ENCODE assay signal across 19 cellular contexts in the genomic region with DNA sequence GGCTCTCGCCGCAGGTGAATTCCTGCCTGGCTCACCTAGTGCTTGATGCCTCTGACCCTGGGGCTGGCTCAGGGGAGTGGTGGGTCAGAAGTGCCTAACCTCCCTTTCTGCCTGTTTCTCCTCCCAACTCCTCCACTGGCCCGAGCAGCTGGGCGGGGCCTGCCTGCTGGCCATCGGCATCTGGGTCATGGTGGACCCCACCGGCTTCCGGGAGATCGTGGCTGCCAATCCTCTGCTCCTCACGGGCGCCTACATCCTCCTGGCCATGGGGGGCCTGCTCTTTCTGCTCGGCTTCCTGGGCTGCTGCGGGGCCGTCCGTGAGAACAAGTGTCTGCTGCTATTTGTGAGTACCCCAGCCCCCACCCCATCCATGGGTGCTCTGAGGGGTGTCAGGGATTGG. TPM values are rescaled to one million over a fixed set of nuclear protein-coding genes. Genes with fewer than 3 reads are reported as not detected.
A peak's percentile ranks its signal among the peaks of the same experiment; 100 is the strongest.
DNase-seq lines count a peak whose midpoint lies in the region; ATAC-seq, FAIRE-seq and TF ChIP-seq lines count a peak whose summit lies in the region.
"Had no signal": no experiment of that assay in that cellular context is flagged by ENCODE, and none has a peak within 500 bp of the region (broad histone marks: within the 10 kb centered on the region; RNA-seq: fewer than 3 reads in every experiment).

No MANE protein-coding gene starts in this region.

- POLR2A ChIA-PET in H1 (lab: Charles Lee; ENCODE audit: partially characterized antibody) = no interaction called here

- H2BK15ac ChIP-seq in H1 (ENCODE audit: low read length) = peak overlapping the region; percentile 50; the same call in 1 of the 2 replicates

- no peak overlapping the region for H3K27ac ChIP-seq in BLaER1
- H3K27ac ChIP-seq in BLaER1 treated with 17β-estradiol and CSF1 and Interleukin-3, amounts not matched to agents 10 nM and 100 nM = no peak overlapping the region
- H3K27ac ChIP-seq in H1 (ENCODE audit: low read depth, low read length) = no peak overlapping the region
- no peak overlapping the region for H3K27ac ChIP-seq in psoas muscle

- H3K79me2 ChIP-seq in H1 (ENCODE audit: control insufficient read depth in 1 of 2, insufficient read depth in 2 of 2, low read length in 2 of 2) = 0 out of 4 replicates have a peak, but pooled peaks cover 0 to 3% of the 10 kb centered on the region in 2 experiments

- DNase-seq in H1 (ENCODE audit: low read depth in 1 of 2, low spot score in 2 of 2) (no peak), OCI-M1 (lab: John Stamatoyannopoulos, UW) (no peak), psoas muscle (no peak), NCI-H1694 treated with DMSO at 0.1 percent for 48 hours (lab: John Stamatoyannopoulos, UW) (no peak)
- DNase-seq: C1 segment of cervical spinal cord; Calu3; CD4-positive, alpha-beta memory T cell; COR-L47; DMS53; DMS79 treated with DMSO at 0.1 percent for 48 hours; GF-D8; HFFc6 had no signal

- no peak for ATAC-seq in psoas muscle
- ATAC-seq: GM23338 had no signal

- H4K20me1 ChIP-seq in BLaER1 (no peaks in the 10 kb centered on the region), H1 (replicated peaks in 1 of 2; ENCODE audit: control insufficient read depth in 1 of 2, insufficient read depth in 2 of 2, low read length in 2 of 2) (peaks cover 0 to 3% of the 10 kb centered on the region in 2 experiments)
- peaks cover 0 to 18% (median under 1%) of the 10 kb centered on the region in 11 experiments; a peak in 6 of 22 replicates for H4K20me1 ChIP-seq in BLaER1 treated with 17β-estradiol and CSF1 and Interleukin-3, amounts not matched to agents 10 nM and 100 nM

- H3K9ac ChIP-seq in BLaER1 (no peak overlapping the region), H1 (replicated peaks in 1 of 4; ENCODE audit: extremely low read depth in 1 of 4, low read depth in 3 of 4, low read length in 3 of 4) (no peak overlapping the region)
- H3K9ac ChIP-seq in BLaER1 treated with 17β-estradiol and CSF1 and Interleukin-3, amounts not matched to agents 10 nM and 100 nM = no peak overlapping the region

- no peak overlapping the region for H3K56ac ChIP-seq in H1 (replicated peaks; ENCODE audit: insufficient read length, low read depth, low read length)

- H3K27me3 ChIP-seq in BLaER1 (no peaks in the 10 kb centered on the region), H1 (replicated peaks in 1 of 4; ENCODE audit: control insufficient read depth in 3 of 4, extremely low read depth in 1 of 4, insufficient read depth in 3 of 4, low read length in 3 of 4) (no peaks in the 10 kb centered on the region; a peak in 2 of 7 replicates), psoas muscle (ENCODE audit: insufficient read depth in 3 of 3, low read length in 2 of 3) (peaks cover 0 to 3% (median 0%) of the 10 kb centered on the region in 3 donors)
- peaks cover 0 to 13% (median 0%) of the 10 kb centered on the region in 11 experiments; a peak in 4 of 22 replicates for H3K27me3 ChIP-seq in BLaER1 treated with 17β-estradiol and CSF1 and Interleukin-3, amounts not matched to agents 10 nM and 100 nM

- intact Hi-C loops in psoas muscle (cut with DNase I) = loop anchor here in 1 of 2 donors (5.0 kb wide), 1 partner anchor 182 kb away; the partner anchor contains the start of gene TSPAN18

- TF ChIP-seq EP300 in H1 (IDR thresholded peaks at IDR 0.05; ENCODE audit: borderline replicate concordance in 1 of 2, low read depth in 2 of 2, low read length in 2 of 2) = no peak

- H3K36me3 ChIP-seq in BLaER1 (no peaks in the 10 kb centered on the region), H1 (ENCODE audit: control insufficient read depth in 2 of 4, insufficient read depth in 4 of 4, low read length in 3 of 4) (no peaks in the 10 kb centered on the region; a peak in 1 of 8 replicates), psoas muscle (ENCODE audit: insufficient read depth in 1 of 2, low read depth in 1 of 2) (no peaks in the 10 kb centered on the region)
- no peaks in the 10 kb centered on the region for H3K36me3 ChIP-seq in BLaER1 treated with 17β-estradiol and CSF1 and Interleukin-3, amounts not matched to agents 10 nM and 100 nM
- H3K36me3 ChIP-seq: HAP-1 had no signal

- no peak overlapping the region for H3K18ac ChIP-seq in H1 (ENCODE audit: extremely low read depth, low read length)

- no peaks in the 10 kb centered on the region for H3K9me3 ChIP-seq in BLaER1
- H3K9me3 ChIP-seq in BLaER1 treated with 17β-estradiol and CSF1 and Interleukin-3, amounts not matched to agents 10 nM and 100 nM (replicated peaks in 1 of 11) = no peaks in the 10 kb centered on the region
- no peaks in the 10 kb centered on the region for H3K9me3 ChIP-seq in H1 (ENCODE audit: insufficient read depth in 2 of 2, low read depth in 1 of 2, low read length in 1 of 2)
- no peaks in the 10 kb centered on the region for H3K9me3 ChIP-seq in psoas muscle
- H3K9me3 ChIP-seq: HAP-1 had no signal

- H4K8ac ChIP-seq in H1 (ENCODE audit: extremely low read depth, insufficient read depth, low read length) = 0 out of 2 replicates have a peak overlapping the region, but pooled peaks have one; percentile 28

- no peak overlapping the region for H4K91ac ChIP-seq in H1 (replicated peaks; ENCODE audit: insufficient read length, low read length)

- H2BK120ac ChIP-seq in H1 (replicated peaks; ENCODE audit: low read depth, low read length) = no peak overlapping the region

- H3K4me2 ChIP-seq in BLaER1 = peak overlapping the region; percentile 73; the same call in 1 of the 2 replicates
- H3K4me2 ChIP-seq in BLaER1 treated with 17β-estradiol and CSF1 and Interleukin-3, amounts not matched to agents 10 nM and 100 nM = peak overlapping the region in 6 of 11 experiments; percentile 67 to 83 (median 72); a peak in 10 of 22 replicates
- no peak overlapping the region for H3K4me2 ChIP-seq in H1 (ENCODE audit: insufficient read depth in 1 of 2, low read depth in 2 of 2, low read length in 2 of 2)
- H3K4me2 ChIP-seq: GM23338 had no signal

- no peak overlapping the region for H4K5ac ChIP-seq in H1 (ENCODE audit: insufficient read length, low read depth, low read length)

- TF ChIP-seq CTCF in H1 (IDR thresholded peaks at IDR 0.05; ENCODE audit: control extremely low read depth in 1 of 3, insufficient read depth in 1 of 3, low read depth in 1 of 3, low read length in 3 of 3) (no peak), psoas muscle (IDR thresholded peaks at IDR 0.05) (no peak)

- H2AFZ ChIP-seq in H1 (ENCODE audit: low read length) = no peak overlapping the region
- H2AFZ ChIP-seq: GM23338 had no signal

- H2BK20ac ChIP-seq in H1 (ENCODE audit: low read length) = no peak overlapping the region

- H3K4ac ChIP-seq in H1 (replicated peaks; ENCODE audit: insufficient read length, low read depth, low read length) = no peak overlapping the region

- H2BK12ac ChIP-seq in H1 (ENCODE audit: low read depth, low read length) = no peak overlapping the region

- H3K23ac ChIP-seq in H1 (ENCODE audit: insufficient read length) = no peak overlapping the region

- H2AK5ac ChIP-seq in H1 (ENCODE audit: low read depth, low read length) = no peak overlapping the region

- no peak for FAIRE-seq in H1 (lab: Jason Lieb, UNC)
- FAIRE-seq: GM12891, GM18507, H54 had no signal

- CTCF ChIA-PET in H1 (lab: Charles Lee; ENCODE audit: partially characterized antibody) = interaction anchor here (0.8 to 2.7 kb wide), 10 partner anchors 15 to 376 kb away, joined by 3 to 57 read pairs (median 4); no protein-coding TSS in a partner anchor

- H3K23me2 ChIP-seq in H1 (ENCODE audit: low read depth, low read length) = no peaks in the 10 kb centered on the region

- H3K4me1 ChIP-seq in BLaER1 (peaks cover 76% of the 10 kb centered on the region), H1 (replicated peaks in 1 of 4; ENCODE audit: control insufficient read depth in 3 of 4, insufficient read depth in 4 of 4, low read length in 3 of 4) (peaks cover 4 to 38% (median 14%) of the 10 kb centered on the region in 4 experiments), psoas muscle (no peaks in the 10 kb centered on the region)
- peaks cover 26 to 82% (median 65%) of the 10 kb centered on the region in 10 experiments for H3K4me1 ChIP-seq in BLaER1 treated with 17β-estradiol and CSF1 and Interleukin-3, amounts not matched to agents 10 nM and 100 nM
- H3K4me1 ChIP-seq: HAP-1 had no signal

- TF ChIP-seq POLR2A in H1 (IDR thresholded peaks at IDR 0.05; ENCODE audit: control extremely low read depth in 1 of 2, low read depth in 2 of 2, low read length in 2 of 2) = no peak

- no peak overlapping the region for H2BK5ac ChIP-seq in H1 (ENCODE audit: low read depth, low read length)

- H3K79me1 ChIP-seq in H1 (ENCODE audit: low read depth, low read length) = no peaks in the 10 kb centered on the region

- WGBS in H1 (ENCODE audit: extremely low coverage in 1 of 2, insufficient coverage in 1 of 2, insufficient read length in 1 of 2, insufficient replicate concordance in 2 of 2, low coverage in 1 of 2, low lambda C conversion rate in 2 of 2, missing lambda C conversion rate in 1 of 2), 2 experiments = 88% methylated on average over 14 of the region's 14 CpGs; no CpG with 5 or more reads in 1 of the 2 experiments
- 86 to 91% (median 89%) methylated on average over 14 of the region's 14 CpGs for WGBS in psoas muscle, 3 donors

- TF ChIP-seq RAD21 in H1 (IDR thresholded peaks at IDR 0.05 in 1 of 2, conservative IDR thresholded peaks at IDR 0.05 in 1 of 2; ENCODE audit: low read depth in 2 of 2, low read length in 2 of 2) = no peak

- H3K4me3 ChIP-seq in BLaER1 (no peak overlapping the region), H1 (ENCODE audit: extremely low read depth in 1 of 4, insufficient read depth in 2 of 4, low read depth in 3 of 4, low read length in 4 of 4) (no peak overlapping the region), psoas muscle (no peak overlapping the region)
- H3K4me3 ChIP-seq in BLaER1 treated with 17β-estradiol and CSF1 and Interleukin-3, amounts not matched to agents 10 nM and 100 nM = no peak overlapping the region
- H3K4me3 ChIP-seq: GM23338, HAP-1 had no signal

- H3K14ac ChIP-seq in H1 (ENCODE audit: insufficient read length) = no peak overlapping the region

TF ChIP-seq in H1, 55 proteins besides CTCF, POLR2A, EP300 and RAD21 (continues in another document):
- TF ChIP-seq, protein P1, sequence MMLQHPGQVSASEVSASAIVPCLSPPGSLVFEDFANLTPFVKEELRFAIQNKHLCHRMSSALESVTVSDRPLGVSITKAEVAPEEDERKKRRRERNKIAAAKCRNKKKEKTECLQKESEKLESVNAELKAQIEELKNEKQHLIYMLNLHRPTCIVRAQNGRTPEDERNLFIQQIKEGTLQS (IDR thresholded peaks at IDR 0.05; ENCODE audit: insufficient read depth, low read depth, low read length) = no peak

RNA-seq across cellular contexts. Expression of gene TP53I11, which starts 41.1 kb away (rescaled TPM):
- total RNA-seq in H1 (2021; fragmentation: NEBNext Ultra II Directional; extraction: Animal tissue kit (Norgen Biotek cat#: 25700)) = 46.3 and 53.7 TPM in 2 replicates
- 34.0 and 47.5 TPM in 2 replicates for polyA plus RNA-seq in H1 (2011; rRNA removed)
- 25.8 TPM for polyA plus RNA-seq in H1 (2011; cell fraction: cytosol; rRNA removed)
- polyA plus RNA-seq in H1 (2011; cell fraction: nucleus; rRNA removed) = 48.2 TPM
- polyA plus RNA-seq in H1 (2012, experiment 1 of 2) = 44.1 to 78.7 TPM (median 68.4 TPM) in 4 replicates
- polyA plus RNA-seq in H1 (2012, experiment 2 of 2) = 49.8 TPM
- 52.1 TPM for polyA plus RNA-seq in H1 (2013, experiment 1 of 2)
- 59.6 TPM for polyA plus RNA-seq in H1 (2013, experiment 2 of 2)
- 26.4 and 26.9 TPM in 2 replicates for polyA minus RNA-seq in H1 (2011; rRNA and poly(A)+ RNA removed)
- 34.6 TPM for polyA minus RNA-seq in H1 (2011; cell fraction: cytosol; rRNA and poly(A)+ RNA removed)
- 44.5 TPM for polyA minus RNA-seq in H1 (2011; cell fraction: nucleus; rRNA and poly(A)+ RNA removed)
- 10 to 100 TPM in 3 of 4 donors, 1 to 10 TPM in 1; 8.3 to 16.5 (median 15.0) TPM for total RNA-seq in psoas muscle
- 1 to 10 TPM; 4.8 to 8.2 (median 4.9) TPM for polyA plus RNA-seq in psoas muscle

Comparison
In these comparisons a context has a peak if more than half of its experiments do, and no peak if none do; other contexts are left out.
1. H3K4me2 ChIP-seq: peak in BLaER1 (single experiment) and BLaER1 treated with 17β-estradiol and CSF1 and Interleukin-3, amounts not matched to agents 10 nM and 100 nM (6 of 11); none in H1 (0 of 2).